Comparison of ENCODE assay signal across 15 cellular contexts in genomic region chr3:177740270-177740669, GRCh38.
DNase-seq lines count a peak whose midpoint lies in the region; TF ChIP-seq lines count a peak whose summit lies in the region.
"Had no signal": no experiment of that assay in that cellular context is flagged by ENCODE, and none has a peak within 500 bp of the region (broad histone marks: within the 10 kb centered on the region; RNA-seq: fewer than 3 reads in every experiment).

No MANE protein-coding gene starts in this region.

- no peak for DNase-seq in nephron progenitor cell
- DNase-seq in H4 (ENCODE audit: low spot score) = no peak
- DNase-seq in activated naive CD4-positive, alpha-beta T cell treated with anti-CD3 and anti-CD28 coated beads, Interleukin-2, amount 50 U/mL, for 16 hours = no peak
- no peak for DNase-seq in NCI-H187 treated with DMSO at 0.1 percent for 48 hours (lab: John Stamatoyannopoulos, UW)
- no peak for DNase-seq in tibial artery
- DNase-seq: CD8-positive, alpha-beta T cell; COR-L47; DMS153; DMS79 treated with DMSO at 0.1 percent for 48 hours; EL; H7 had no signal

- H3K4me2 ChIP-seq in OCI-LY3 (ENCODE audit: low read length) = no peak overlapping the region
- H3K4me2 ChIP-seq: A549 had no signal

- H3K27ac ChIP-seq in OCI-LY3 (ENCODE audit: low read length) = no peak overlapping the region
- no peak overlapping the region for H3K27ac ChIP-seq in tibial artery
- H3K27ac ChIP-seq: A549 had no signal

- no peaks in the 10 kb centered on the region for H3K36me3 Mint-ChIP-seq in brain
- H3K36me3 Mint-ChIP-seq in nephron progenitor cell (ENCODE audit: low read depth) = peaks cover 8% of the 10 kb centered on the region
- H3K36me3 Mint-ChIP-seq: CD14-positive monocyte; CD8-positive, alpha-beta T cell had no signal

- TF ChIP-seq CTCF in OCI-LY3 (IDR thresholded peaks at IDR 0.05; ENCODE audit: low read depth, low read length) (no peak), brain (conservative IDR thresholded peaks at IDR 0.05) (no peak), nephron progenitor cell (IDR thresholded peaks at IDR 0.05) (no peak), tibial artery (IDR thresholded peaks at IDR 0.05) (no peak)

- H3K27me3 Mint-ChIP-seq in brain (peaks cover 7% of the 10 kb centered on the region), nephron progenitor cell (ENCODE audit: low read depth, poor library complexity) (peaks cover 5% of the 10 kb centered on the region)

- no peaks in the 10 kb centered on the region for H3K79me2 ChIP-seq in OCI-LY3 (ENCODE audit: low read length)

- no peaks in the 10 kb centered on the region for H3K9me3 ChIP-seq in OCI-LY3 (ENCODE audit: insufficient read depth, low read length)
- no peaks in the 10 kb centered on the region for H3K9me3 ChIP-seq in tibial artery
- H3K9me3 ChIP-seq: A549 had no signal

- H3K4me3 Mint-ChIP-seq in brain (no peak overlapping the region), nephron progenitor cell (no peak overlapping the region)
- H3K4me3 Mint-ChIP-seq: CD14-positive monocyte; CD8-positive, alpha-beta T cell had no signal

- no peak overlapping the region for H3K4me3 ChIP-seq in OCI-LY3 (ENCODE audit: low read length)
- no peak overlapping the region for H3K4me3 ChIP-seq in tibial artery
- H3K4me3 ChIP-seq: A549 had no signal

- no peak overlapping the region for H3K9ac ChIP-seq in OCI-LY3 (ENCODE audit: low read length)

- H3K9me3 Mint-ChIP-seq in brain (peaks cover 0 to 6% (median 2%) of the 10 kb centered on the region in 5 experiments), nephron progenitor cell (peaks cover 15% of the 10 kb centered on the region)
- H3K9me3 Mint-ChIP-seq: CD8-positive, alpha-beta T cell had no signal

- H3K27ac Mint-ChIP-seq in brain (peak overlapping the region in 3 of 5 experiments; percentile 5 to 39 (median 38)), nephron progenitor cell (peak overlapping the region; percentile 3)
- H3K27ac Mint-ChIP-seq: CD14-positive monocyte; CD8-positive, alpha-beta T cell had no signal

- no peaks in the 10 kb centered on the region for H4K20me1 ChIP-seq in OCI-LY3 (ENCODE audit: insufficient read depth, low read length)

- intact Hi-C loops in tibial artery (cut with DNase I; ENCODE audit: low total_unique reads) = no loop called here

- H2AFZ ChIP-seq in OCI-LY3 (ENCODE audit: low read depth, low read length) = peak overlapping the region; percentile 5; the same call in 1 of the 2 replicates

- peaks cover 47% of the 10 kb centered on the region for H3K4me1 ChIP-seq in OCI-LY3 (ENCODE audit: low read length)
- peaks cover 0 to 9% (median 0%) of the 10 kb centered on the region in 4 donors for H3K4me1 ChIP-seq in tibial artery
- H3K4me1 ChIP-seq: A549 had no signal

- H3K36me3 ChIP-seq in OCI-LY3 (replicated peaks; ENCODE audit: low read depth, low read length) (no peaks in the 10 kb centered on the region), tibial artery (no peaks in the 10 kb centered on the region)

- H3K4me1 Mint-ChIP-seq in brain (peaks cover 2% of the 10 kb centered on the region), nephron progenitor cell (peaks cover 9% of the 10 kb centered on the region)

- H3K27me3 ChIP-seq in OCI-LY3 (ENCODE audit: low read depth, low read length) (no peaks in the 10 kb centered on the region), tibial artery (no peaks in the 10 kb centered on the region)
